ENCODE assay signal across 24 cellular contexts in the genomic region with DNA sequence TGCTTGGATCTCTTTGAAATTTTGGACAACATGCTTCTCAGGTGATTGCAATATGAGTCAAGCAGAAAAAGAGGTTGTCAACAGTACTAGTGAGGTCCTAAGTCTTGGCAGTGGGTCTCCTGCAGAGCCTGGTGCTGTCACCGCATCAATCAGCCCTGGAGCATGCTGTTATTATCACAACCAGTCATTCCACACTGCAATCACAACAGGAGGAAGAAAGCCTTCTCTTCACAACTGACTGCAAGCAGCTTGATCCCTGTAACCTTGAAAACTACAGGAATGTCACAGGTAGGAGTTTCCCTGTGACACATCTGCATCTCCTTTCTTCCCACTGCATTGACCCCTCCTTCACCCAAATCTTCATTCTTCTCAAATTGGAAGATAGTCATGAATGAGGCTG.
A peak's percentile ranks its signal among the peaks of the same experiment; 100 is the strongest.
DNase-seq lines count a peak whose midpoint lies in the region; ATAC-seq and TF ChIP-seq lines count a peak whose summit lies in the region.
"Had no signal": no experiment of that assay in that cellular context is flagged by ENCODE, and none has a peak within 500 bp of the region (broad histone marks: within the 10 kb centered on the region; RNA-seq: fewer than 3 reads in every experiment).

No MANE protein-coding gene starts in this region.

- H3K9ac ChIP-seq in endodermal cell (ENCODE audit: extremely low read depth, low read length, poor library complexity, severe bottlenecking), result no peak overlapping the region
- H3K9ac ChIP-seq: GM23248 had no signal

- peaks cover 3% of the 10 kb centered on the region for H3K9me3 Mint-ChIP-seq in endodermal cell

- H3K4me3 Mint-ChIP-seq in endodermal cell, result no peak overlapping the region

- H3K27ac ChIP-seq in HEK293 (ENCODE audit: extremely low read depth, low read depth, low read length), result no peak overlapping the region
- no peak overlapping the region for H3K27ac ChIP-seq in endodermal cell (ENCODE audit: low read depth, low read length)
- H3K27ac ChIP-seq: A549, GM23248, RWPE1, SK-N-MC had no signal

- WGBS in endodermal cell (ENCODE audit: insufficient coverage in 1 of 2, insufficient read length in 1 of 2), 2 experiments, result 50 to 62% methylated on average over 1 of the region's 1 CpG

- H3K4me1 ChIP-seq in HEK293 (ENCODE audit: control insufficient read depth, insufficient read depth, low read length) (no peaks in the 10 kb centered on the region), endodermal cell (ENCODE audit: control insufficient read depth, insufficient read depth, low read length) (no peaks in the 10 kb centered on the region)
- H3K4me1 ChIP-seq: A549, BE2C, HAP-1 had no signal

- H3K27ac Mint-ChIP-seq in endodermal cell, result no peak overlapping the region

- H3K36me3 ChIP-seq in HEK293 (ENCODE audit: control insufficient read depth in 2 of 2, insufficient read depth in 1 of 2, low read length in 2 of 2) (no peaks in the 10 kb centered on the region), endodermal cell (ENCODE audit: control insufficient read depth, insufficient read depth, low read length) (no peaks in the 10 kb centered on the region)
- H3K36me3 ChIP-seq: BE2C, HAP-1 had no signal

- POLR2A ChIA-PET in HEK293 (lab: Yijun Ruan, JAX), result no interaction called here

- H3K36me3 Mint-ChIP-seq in endodermal cell (ENCODE audit: low read depth), result no peaks in the 10 kb centered on the region

- no peak for TF ChIP-seq CTCF in HEK293 (tag by site-specific recombination; IDR thresholded peaks at IDR 0.05)
- TF ChIP-seq CTCF in endodermal cell (conservative IDR thresholded peaks at IDR 0.05), result no peak

- DNase-seq in Caki2 (ENCODE audit: low read depth) (peak; percentile 37), endodermal cell (peak; percentile 79), left kidney (ENCODE audit: low read depth, low spot score) (peak; percentile 60), HUDEP-2 (lab: John Stamatoyannopoulos, UW; ENCODE audit: unreplicated experiment in 76 of 76) (no peak), sciatic nerve (ENCODE audit: low spot score) (no peak), AG08396 (ENCODE audit: low spot score) (no peak)
- DNase-seq in activated naive CD4-positive, alpha-beta T cell treated with Interleukin-2 at 50 U/mL for 16 hours, result no peak
- DNase-seq: BE2C; GM23248; KBM-7; NCI-H1092; NCI-H146; NCI-H2029; NCI-H510A treated with DMSO at 0.1 percent for 48 hours; NCI-H774; NK-92 treated with Interleukin-12 subunit alpha and Interleukin-12 subunit beta, amount 100 ng/mL, for 24 hours; SHP77 treated with DMSO at 0.1 percent for 48 hours had no signal

- H3K4me1 Mint-ChIP-seq in endodermal cell, result peaks cover 5% of the 10 kb centered on the region

- H3K27me3 ChIP-seq in endodermal cell (ENCODE audit: control insufficient read depth, insufficient read depth, low read length, poor library complexity, severe bottlenecking), result no peaks in the 10 kb centered on the region
- H3K27me3 ChIP-seq: BE2C had no signal

- H3K9me3 ChIP-seq in HEK293 (ENCODE audit: control insufficient read depth, insufficient read depth, low read depth, low read length), result no peaks in the 10 kb centered on the region
- H3K9me3 ChIP-seq in endodermal cell (ENCODE audit: control insufficient read depth, low read length), result no peaks in the 10 kb centered on the region
- H3K9me3 ChIP-seq: A549, BE2C, HAP-1 had no signal

- in situ Hi-C loops in Caki2 (cut with HindIII; ENCODE audit: low pct_unique_long_range_greater_than_20kb, low sequenced_read_pairs), result no loop called here

- CTCF ChIA-PET in HEK293 (lab: Yijun Ruan, JAX), result no interaction called here

- H3K4me3 ChIP-seq in HEK293 (ENCODE audit: low read depth, low read length) (no peak overlapping the region), endodermal cell (ENCODE audit: low read length) (no peak overlapping the region)
- H3K4me3 ChIP-seq: A549, GM12878, GM23248, HAP-1, SK-N-MC had no signal

- ATAC-seq in sciatic nerve, result no peak
- ATAC-seq: A549, GM12878, HepG2 had no signal

- intact Hi-C loops in sciatic nerve (cut with DNase I), result no loop called here

- H3K27me3 Mint-ChIP-seq in endodermal cell (ENCODE audit: insufficient read depth), result no peaks in the 10 kb centered on the region

TF ChIP-seq in HEK293, 187 proteins besides CTCF, POLR2A, EP300 and RAD21:
- TF ChIP-seq ZNF660 (tag by site-specific recombination; IDR thresholded peaks at IDR 0.05) (no peak), ZIC2 (tag by site-specific recombination; IDR thresholded peaks at IDR 0.05) (0 out of 2 replicates have a peak, but pooled peaks have one; percentile 15)

Comparison
In these comparisons a context has a peak if more than half of its experiments do, and no peak if none do; other contexts are left out.
1. DNase-seq: peak in Caki2 (single experiment), endodermal cell (single experiment) and left kidney (single experiment); none in HUDEP-2 (0 of 76), sciatic nerve (single experiment), activated naive CD4-positive, alpha-beta T cell treated with Interleukin-2 at 50 U/mL for 16 hours (single experiment) and AG08396 (single experiment).